ENCODE assay signal across 24 cellular contexts in the genomic region with DNA sequence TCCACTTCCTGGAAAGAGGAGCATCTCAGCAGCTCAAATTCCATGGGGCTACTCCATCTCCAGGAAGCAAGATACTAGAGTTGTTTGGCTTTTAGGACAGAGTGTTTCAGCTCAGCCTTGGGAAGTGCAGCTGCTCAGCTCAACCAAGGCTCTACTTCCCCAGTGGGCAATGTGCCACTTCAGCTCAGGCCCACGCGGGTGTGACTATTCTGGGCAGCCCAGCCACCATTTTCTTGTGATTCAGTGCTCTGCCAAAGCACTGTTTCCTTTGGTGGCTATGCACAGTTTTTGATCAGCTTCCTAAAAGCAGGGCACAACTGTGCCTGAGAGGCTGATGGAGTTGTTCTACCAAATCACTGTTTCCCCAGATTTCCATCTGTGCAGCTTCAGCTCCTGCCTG.
"Had no signal": no experiment of that assay in that cellular context is flagged by ENCODE, and none has a peak within 500 bp of the region (broad histone marks: within the 10 kb centered on the region; RNA-seq: fewer than 3 reads in every experiment).

No MANE protein-coding gene starts in this region.

- H3K4me3 Mint-ChIP-seq: naive thymus-derived CD8-positive, alpha-beta T cell; nephron progenitor cell; stimulated activated effector memory CD8-positive, alpha-beta T cell treated with anti-CD3 and anti-CD28 coated beads, Interleukin-12 subunit alpha, Interleukin-12 subunit beta, amount 100 ng/mL, for 72 hours; type B pancreatic cell had no signal

- H3K4me1 Mint-ChIP-seq: naive thymus-derived CD8-positive, alpha-beta T cell; nephron progenitor cell; stimulated activated effector memory CD8-positive, alpha-beta T cell treated with anti-CD3 and anti-CD28 coated beads, Interleukin-12 subunit alpha, Interleukin-12 subunit beta, amount 100 ng/mL, for 72 hours had no signal

- H3K27ac Mint-ChIP-seq: naive thymus-derived CD8-positive, alpha-beta T cell; stimulated activated effector memory CD8-positive, alpha-beta T cell treated with anti-CD3 and anti-CD28 coated beads, Interleukin-12 subunit alpha, Interleukin-12 subunit beta, amount 100 ng/mL, for 72 hours; type B pancreatic cell had no signal

- ATAC-seq: gastroesophageal sphincter; heart left ventricle; left cardiac atrium; left lung; lower lobe of right lung; naive thymus-derived CD8-positive, alpha-beta T cell; psoas muscle; stimulated activated effector memory CD8-positive, alpha-beta T cell treated with anti-CD3 and anti-CD28 coated beads, Interleukin-12 subunit alpha, Interleukin-12 subunit beta, amount 100 ng/mL, for 72 hours had no signal

- H3K27me3 Mint-ChIP-seq: type B pancreatic cell had no signal

- H3K4me3 ChIP-seq: dorsolateral prefrontal cortex, gastroesophageal sphincter, heart left ventricle, hepatocyte, left lung, lower lobe of right lung, ovary, psoas muscle, sigmoid colon, stomach, thyroid gland had no signal

- H3K4me1 ChIP-seq: gastroesophageal sphincter, heart left ventricle, left lung, lower lobe of right lung, psoas muscle, sigmoid colon, stomach, thyroid gland had no signal

- DNase-seq: cortex of kidney; effector CD4-positive, alpha-beta T cell; foreskin fibroblast; heart left ventricle; left cardiac atrium; left lung; lower lobe of right lung; naive thymus-derived CD8-positive, alpha-beta T cell; nephron progenitor cell; occipital lobe; ovary; psoas muscle; right cardiac atrium; sigmoid colon; stimulated activated CD4-positive, alpha-beta T cell treated with anti-CD3 and anti-CD28 coated beads, Interleukin-2, amount 100 ng/mL, for 24 hours; stimulated activated CD4-positive, alpha-beta T cell treated with anti-CD3 and anti-CD28 coated beads, Interleukin-4, amount 100 ng/mL, for 24 hours; stimulated activated naive CD4-positive, alpha-beta T cell treated with Interleukin-2 at 50 U/mL for 16 hours; stomach; thyroid gland had no signal

- H3K36me3 ChIP-seq: gastroesophageal sphincter, heart left ventricle, left lung, lower lobe of right lung, ovary, sigmoid colon, stomach, thyroid gland had no signal

- H3K27ac ChIP-seq: dorsolateral prefrontal cortex, gastroesophageal sphincter, heart left ventricle, hepatocyte, left lung, lower lobe of right lung, ovary, psoas muscle, sigmoid colon, stomach, thyroid gland had no signal

- H3K36me3 Mint-ChIP-seq: stimulated activated effector memory CD8-positive, alpha-beta T cell treated with anti-CD3 and anti-CD28 coated beads, Interleukin-12 subunit alpha, Interleukin-12 subunit beta, amount 100 ng/mL, for 72 hours; type B pancreatic cell had no signal

- H3K9me3 ChIP-seq: lower lobe of right lung, ovary, thyroid gland had no signal

- H3K4me2 ChIP-seq: hepatocyte had no signal

- H3K27me3 ChIP-seq: dorsolateral prefrontal cortex, gastroesophageal sphincter, heart left ventricle, hepatocyte, left lung, ovary, sigmoid colon, stomach, thyroid gland had no signal

- H2AFZ ChIP-seq: hepatocyte had no signal

- H3K79me2 ChIP-seq: hepatocyte had no signal
